8 cellular contexts compared by ENCODE assay signal in the genomic region with DNA sequence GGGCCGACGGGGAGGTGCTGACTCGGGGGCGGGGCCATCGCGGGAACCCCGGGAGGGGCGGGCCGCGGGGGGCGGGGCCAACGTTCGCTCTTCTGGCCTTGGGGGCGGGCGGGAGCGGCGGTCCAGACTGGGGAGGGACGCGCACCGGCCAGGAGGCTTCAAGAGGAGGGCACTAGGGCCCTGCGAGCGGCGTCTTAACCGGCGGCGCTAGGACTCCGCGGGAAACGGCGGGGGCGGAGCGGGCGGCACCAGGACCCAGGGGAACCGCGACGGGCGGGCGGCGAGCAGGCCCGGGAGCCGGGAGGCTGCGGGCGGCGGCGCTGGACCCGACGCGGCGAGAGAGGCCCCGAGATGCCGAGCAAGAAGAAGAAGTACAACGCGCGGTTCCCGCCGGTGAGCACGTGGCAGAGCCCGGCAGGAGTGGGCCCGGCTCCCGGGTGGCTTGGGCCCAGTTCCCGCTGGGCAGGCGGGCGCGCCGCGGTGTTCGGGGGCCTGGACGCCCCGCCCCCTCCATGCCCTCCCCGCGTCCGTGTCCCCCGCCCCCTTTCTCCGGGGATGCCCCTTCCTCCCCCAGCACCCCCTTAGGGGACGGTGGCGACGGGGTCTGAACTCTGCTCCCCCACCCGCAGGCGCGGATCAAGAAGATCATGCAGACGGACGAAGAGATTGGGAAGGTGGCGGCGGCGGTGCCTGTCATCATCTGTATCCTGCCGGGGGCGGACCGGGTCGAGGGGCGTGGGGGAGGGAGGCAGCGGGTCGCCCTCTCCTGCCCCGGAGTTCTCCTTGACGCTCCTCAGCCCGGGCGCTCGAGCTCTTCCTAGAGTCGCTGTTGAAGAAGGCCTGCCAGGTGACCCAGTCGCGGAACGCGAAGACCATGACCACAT. TPM values are rescaled to one million over a fixed set of nuclear protein-coding genes. Genes with fewer than 3 reads are reported as not detected.
DNase-seq lines count a peak whose midpoint lies in the region; ATAC-seq and TF ChIP-seq lines count a peak whose summit lies in the region.

A gene with protein sequence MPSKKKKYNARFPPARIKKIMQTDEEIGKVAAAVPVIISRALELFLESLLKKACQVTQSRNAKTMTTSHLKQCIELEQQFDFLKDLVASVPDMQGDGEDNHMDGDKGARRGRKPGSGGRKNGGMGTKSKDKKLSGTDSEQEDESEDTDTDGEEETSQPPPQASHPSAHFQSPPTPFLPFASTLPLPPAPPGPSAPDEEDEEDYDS (plus strand): TSS at position 276 of the 884 bp plus-strand sequence. CDS start 76 bp downstream, at position 352.

- intact Hi-C loops in T-helper 2 cell treated with Interferon-gamma antibody and Interleukin-4, amounts not matched to agents 100 ng/mL and 5 ng/mL, for 36 hours (cut with micrococcal nuclease) = loop anchor here (1.0 kb wide), 8 partner anchors 9 to 304 kb away; a partner anchor contains a TSS
- intact Hi-C loops in psoas muscle (cut with DNase I) = loop anchor here (1.0 to 2.0 kb wide), 5 partner anchors 31 to 208 kb away; a partner anchor contains a TSS

- peak; percentile 95 to 97 for DNase-seq in NCI-H1930 (lab: John Stamatoyannopoulos, UW)
- peak; percentile 68 to 100 (median 99) for DNase-seq in anterior cingulate cortex (lab: John Stamatoyannopoulos, UW)
- DNase-seq in right atrium auricular region (ENCODE audit: low spot score) = peak; percentile 98
- peak; percentile 99 to 100 for DNase-seq in psoas muscle

- peaks cover 0 to 53% of the 10 kb centered on the region in 2 donors for H3K4me1 ChIP-seq in right atrium auricular region
- peaks cover 43% of the 10 kb centered on the region for H3K4me1 ChIP-seq in psoas muscle
- H3K4me1 ChIP-seq in urinary bladder (ENCODE audit: insufficient read depth) = peaks cover 2% of the 10 kb centered on the region

- H3K9me3 ChIP-seq in right atrium auricular region (no peaks in the 10 kb centered on the region), psoas muscle (no peaks in the 10 kb centered on the region)

- ATAC-seq in GM18502 (IDR thresholded peaks at IDR 0.05; ENCODE audit: poor library complexity, unreplicated experiment) = peak; percentile 84
- peak; percentile 83 for ATAC-seq in HG02970 (IDR thresholded peaks at IDR 0.05; ENCODE audit: low FRiP score, unreplicated experiment)
- peak; percentile 83 to 88 (median 86) for ATAC-seq in psoas muscle

- TF ChIP-seq CTCF in right atrium auricular region (IDR thresholded peaks at IDR 0.05) (no peak), psoas muscle (IDR thresholded peaks at IDR 0.05) (no peak)

- H3K4me3 ChIP-seq in right atrium auricular region = peak within 1 kb of the TSS; percentile 98 to 99
- H3K4me3 ChIP-seq in psoas muscle = peak within 1 kb of the TSS; percentile 100
- H3K4me3 ChIP-seq in urinary bladder (ENCODE audit: low read depth, low read length) = peak within 1 kb of the TSS; percentile 86

- WGBS in psoas muscle, 3 donors = 0 to 1% (median 0%) methylated on average over 58 to 102 of the region's 102 CpGs
- WGBS in urinary bladder = under 1% methylated on average over 102 of the region's 102 CpGs

- H3K36me3 ChIP-seq in right atrium auricular region = peaks cover 12% of the 10 kb centered on the region
- peaks cover 0 to 40% of the 10 kb centered on the region in 2 donors for H3K36me3 ChIP-seq in psoas muscle (ENCODE audit: insufficient read depth in 1 of 2, low read depth in 1 of 2)
- no peaks in the 10 kb centered on the region for H3K36me3 ChIP-seq in urinary bladder (ENCODE audit: insufficient read depth)

- H3K27me3 ChIP-seq in right atrium auricular region (no peaks in the 10 kb centered on the region), psoas muscle (ENCODE audit: insufficient read depth in 3 of 3, low read length in 2 of 3) (no peaks in the 10 kb centered on the region)

- H3K27ac ChIP-seq in right atrium auricular region (peak within 1 kb of the TSS; percentile 93 to 96), psoas muscle (peak within 1 kb of the TSS; percentile 99), urinary bladder (ENCODE audit: low read depth) (peak within 1 kb of the TSS; percentile 94)

RNA-seq across cellular contexts. Expression of the gene that starts here (rescaled TPM):
- total RNA-seq in T-helper 2 cell treated with Interferon-gamma antibody and Interleukin-4, amounts not matched to agents 100 ng/mL and 5 ng/mL, for 36 hours = 131 and 132 TPM in 2 replicates
- 10 to 100 TPM; 72.1 to 83.1 TPM for total RNA-seq in right atrium auricular region
- total RNA-seq in psoas muscle = 100 to 1,000 TPM in 1 of 4 donors, 10 to 100 TPM in 3; 74.5 to 138 (median 91.3) TPM
- polyA plus RNA-seq in psoas muscle = 100 to 1,000 TPM; 121 to 217 (median 134) TPM
- total RNA-seq in urinary bladder = 36.7 TPM
- polyA plus RNA-seq in urinary bladder = 111 TPM

Comparison
In these comparisons a context has a peak if more than half of its experiments do, and no peak if none do; other contexts are left out.
1. Peak in every context shown above with its lines: DNase-seq, ATAC-seq, H3K4me3 ChIP-seq and H3K27ac ChIP-seq.